In genomic region chr16:85395207-85395912, GRCh38 we compare ENCODE assay signal across 1 cellular context.
TF ChIP-seq lines count a peak whose summit lies in the region.

No MANE protein-coding gene starts in this region.

TF ChIP-seq in GM23338, 12 proteins besides CTCF, POLR2A, EP300 and RAD21 (continued from another document):
- TF ChIP-seq ZNF462 (CRISPR knock-in tag; IDR thresholded peaks at IDR 0.05): no peak
- TF ChIP-seq, protein P1, sequence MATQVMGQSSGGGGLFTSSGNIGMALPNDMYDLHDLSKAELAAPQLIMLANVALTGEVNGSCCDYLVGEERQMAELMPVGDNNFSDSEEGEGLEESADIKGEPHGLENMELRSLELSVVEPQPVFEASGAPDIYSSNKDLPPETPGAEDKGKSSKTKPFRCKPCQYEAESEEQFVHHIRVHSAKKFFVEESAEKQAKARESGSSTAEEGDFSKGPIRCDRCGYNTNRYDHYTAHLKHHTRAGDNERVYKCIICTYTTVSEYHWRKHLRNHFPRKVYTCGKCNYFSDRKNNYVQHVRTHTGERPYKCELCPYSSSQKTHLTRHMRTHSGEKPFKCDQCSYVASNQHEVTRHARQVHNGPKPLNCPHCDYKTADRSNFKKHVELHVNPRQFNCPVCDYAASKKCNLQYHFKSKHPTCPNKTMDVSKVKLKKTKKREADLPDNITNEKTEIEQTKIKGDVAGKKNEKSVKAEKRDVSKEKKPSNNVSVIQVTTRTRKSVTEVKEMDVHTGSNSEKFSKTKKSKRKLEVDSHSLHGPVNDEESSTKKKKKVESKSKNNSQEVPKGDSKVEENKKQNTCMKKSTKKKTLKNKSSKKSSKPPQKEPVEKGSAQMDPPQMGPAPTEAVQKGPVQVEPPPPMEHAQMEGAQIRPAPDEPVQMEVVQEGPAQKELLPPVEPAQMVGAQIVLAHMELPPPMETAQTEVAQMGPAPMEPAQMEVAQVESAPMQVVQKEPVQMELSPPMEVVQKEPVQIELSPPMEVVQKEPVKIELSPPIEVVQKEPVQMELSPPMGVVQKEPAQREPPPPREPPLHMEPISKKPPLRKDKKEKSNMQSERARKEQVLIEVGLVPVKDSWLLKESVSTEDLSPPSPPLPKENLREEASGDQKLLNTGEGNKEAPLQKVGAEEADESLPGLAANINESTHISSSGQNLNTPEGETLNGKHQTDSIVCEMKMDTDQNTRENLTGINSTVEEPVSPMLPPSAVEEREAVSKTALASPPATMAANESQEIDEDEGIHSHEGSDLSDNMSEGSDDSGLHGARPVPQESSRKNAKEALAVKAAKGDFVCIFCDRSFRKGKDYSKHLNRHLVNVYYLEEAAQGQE (IDR thresholded peaks at IDR 0.05; ENCODE audit: unreplicated experiment): no peak
- no peak for TF ChIP-seq POLR2AphosphoS5 (IDR thresholded peaks at IDR 0.05; ENCODE audit: low read depth)
- no peak for TF ChIP-seq NANOG (IDR thresholded peaks at IDR 0.05; ENCODE audit: borderline replicate concordance)
- no peak for TF ChIP-seq CREB1 (CRISPR knock-in tag; IDR thresholded peaks at IDR 0.05; ENCODE audit: low read depth)
- no peak for TF ChIP-seq EZH2 (IDR thresholded peaks at IDR 0.05; ENCODE audit: low read depth, unreplicated experiment)
